In the genomic region with DNA sequence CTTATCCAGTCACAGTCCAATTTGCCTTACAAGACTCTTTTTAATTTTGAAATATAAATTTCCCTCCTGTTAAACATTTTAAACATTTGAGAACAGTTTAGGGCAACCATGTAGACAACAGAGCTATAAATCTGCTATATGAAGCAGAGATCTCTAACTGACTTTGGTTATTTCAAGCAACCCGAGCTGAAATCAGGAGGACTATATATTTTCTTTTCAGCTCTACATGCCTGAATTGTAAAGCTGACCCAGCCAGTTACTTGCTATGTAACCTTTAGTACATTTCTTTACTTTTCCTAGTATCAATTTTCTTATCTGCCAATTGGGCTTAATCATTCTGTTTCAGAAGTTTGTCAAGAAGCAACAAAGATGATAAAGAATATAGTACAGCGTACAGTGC, we compare ENCODE assay signal across 8 cellular contexts.
"Had no signal": no experiment of that assay in that cellular context is flagged by ENCODE, and none has a peak within 500 bp of the region (broad histone marks: within the 10 kb centered on the region; RNA-seq: fewer than 3 reads in every experiment).

No MANE protein-coding gene starts in this region.

- H3K4me3 Mint-ChIP-seq: HFFc6 had no signal

- ATAC-seq: HCT116, K562 had no signal

- H3K4me1 ChIP-seq: HAP-1 had no signal

- H3K27ac Mint-ChIP-seq: HFFc6 had no signal

- H3K36me3 ChIP-seq: HAP-1 had no signal

- H3K9me3 ChIP-seq: HAP-1 had no signal

- DNase-seq: GOT3, H7, HFFc6, IMR-90, KG1 had no signal

- H3K4me3 ChIP-seq: HAP-1, K562 had no signal

- H3K9me3 Mint-ChIP-seq: HFFc6 had no signal
